11 cellular contexts compared by ENCODE assay signal in genomic region chr17:73957564-73957963, GRCh38.
"Had no signal": no experiment of that assay in that cellular context is flagged by ENCODE, and none has a peak within 500 bp of the region (broad histone marks: within the 10 kb centered on the region; RNA-seq: fewer than 3 reads in every experiment).

No MANE protein-coding gene starts in this region.

- H3K4me3 ChIP-seq: lower lobe of right lung had no signal

- DNase-seq: activated B cell treated with CpG ODN at 0.5 μM for 24 hours; activated CD4-positive, alpha-beta memory T cell treated with anti-CD3 and anti-CD28 coated beads for 36 hours; activated CD4-positive, alpha-beta T cell treated with anti-CD3 and anti-CD28 coated beads for 4 hours; activated T-cell treated with anti-CD3 and anti-CD28 coated beads for 4 hours; effector memory CD8-positive, alpha-beta T cell; foreskin fibroblast; left cardiac atrium; lower lobe of right lung; naive B cell; stimulated activated CD4-positive, alpha-beta T cell treated with anti-CD3 and anti-CD28 coated beads, Interleukin-4, amount 100 ng/mL, for 1 hour had no signal

- H3K9me3 ChIP-seq: lower lobe of right lung had no signal

- H3K36me3 ChIP-seq: lower lobe of right lung, stomach had no signal

- H3K27ac ChIP-seq: lower lobe of right lung had no signal
